17 cellular contexts compared by ENCODE assay signal in the genomic region with DNA sequence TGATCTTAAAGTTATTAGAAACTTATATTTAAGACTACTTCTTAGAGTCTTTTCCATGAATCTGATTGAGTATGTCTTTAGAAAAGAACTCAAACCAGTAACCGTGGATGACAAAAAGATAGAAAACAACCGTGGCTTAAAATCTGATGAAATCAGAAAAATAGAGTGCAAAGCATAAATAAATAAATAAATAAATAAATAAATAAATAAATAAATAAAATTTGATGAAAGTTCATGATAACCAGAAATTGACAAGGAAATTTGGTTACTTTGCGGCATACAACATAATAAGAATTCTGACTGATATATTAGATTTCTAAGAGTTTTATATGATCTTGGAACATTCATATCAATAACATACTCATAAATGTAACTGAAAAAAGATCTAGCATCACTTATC.
"Had no signal": no experiment of that assay in that cellular context is flagged by ENCODE, and none has a peak within 500 bp of the region (broad histone marks: within the 10 kb centered on the region; RNA-seq: fewer than 3 reads in every experiment).

No MANE protein-coding gene starts in this region.

- FAIRE-seq: islet of Langerhans, urothelium cell line had no signal

- H3K4me3 Mint-ChIP-seq: endodermal cell, neural progenitor cell had no signal

- H3K4me1 Mint-ChIP-seq: endodermal cell, neural progenitor cell had no signal

- H3K9me3 Mint-ChIP-seq: endodermal cell; natural killer cell treated with Interleukin-12 subunit alpha and Interleukin-12 subunit beta and Interleukin-15 and Interleukin-18, amount 100 ng/mL, for 72 hours; neural progenitor cell had no signal

- DNase-seq: colonic mucosa; dermis blood vessel endothelial cell; effector CD4-positive, alpha-beta T cell; endodermal cell; heart left ventricle; hippocampal formation; mammary epithelial cell; mucosa of descending colon; nucleus accumbens; ovary; sigmoid colon; stimulated activated naive CD4-positive, alpha-beta T cell; trophoblast cell had no signal

- H3K36me3 Mint-ChIP-seq: neural progenitor cell had no signal

- H3K27ac Mint-ChIP-seq: endodermal cell, neural progenitor cell had no signal

- H3K27me3 Mint-ChIP-seq: natural killer cell treated with Interleukin-12 subunit alpha and Interleukin-12 subunit beta and Interleukin-15 and Interleukin-18, amount 100 ng/mL, for 72 hours had no signal
